ENCODE assay signal across 8 cellular contexts in genomic region chr9:34379334-34380033, GRCh38. TPM values are rescaled to one million over a fixed set of nuclear protein-coding genes. Genes with fewer than 3 reads are reported as not detected.
DNase-seq lines count a peak whose midpoint lies in the region; ATAC-seq and TF ChIP-seq lines count a peak whose summit lies in the region.

No MANE protein-coding gene starts in this region.

- TF ChIP-seq CTCF in right atrium auricular region (IDR thresholded peaks at IDR 0.05): peak; percentile 96 to 100
- TF ChIP-seq CTCF in prostate gland (IDR thresholded peaks at IDR 0.05): peak; percentile 91 to 95 (median 93)
- TF ChIP-seq CTCF in upper lobe of right lung (IDR thresholded peaks at IDR 0.05): peak; percentile 99

- H3K4me1 ChIP-seq in right atrium auricular region (peaks cover 0 to 45% of the 10 kb centered on the region in 2 donors), prostate gland (replicated peaks) (peaks cover 7% of the 10 kb centered on the region), upper lobe of right lung (peaks cover 22% of the 10 kb centered on the region)

- ATAC-seq in GM21423 (IDR thresholded peaks at IDR 0.05; ENCODE audit: unreplicated experiment) (peak; percentile 33), upper lobe of right lung (peak; percentile 75)

- no peak for TF ChIP-seq POLR2A in prostate gland (IDR thresholded peaks at IDR 0.05)

- H3K36me3 ChIP-seq in right atrium auricular region (no peaks in the 10 kb centered on the region), prostate gland (no peaks in the 10 kb centered on the region), upper lobe of right lung (no peaks in the 10 kb centered on the region)

- WGBS in prostate gland: 7% methylated on average over 35 of the region's 35 CpGs

- no peaks in the 10 kb centered on the region for H3K9me3 ChIP-seq in right atrium auricular region
- H3K9me3 ChIP-seq in prostate gland: no peaks in the 10 kb centered on the region
- no peaks in the 10 kb centered on the region for H3K9me3 ChIP-seq in upper lobe of right lung

- DNase-seq in AML-193 (lab: John Stamatoyannopoulos, UW): peak; percentile 68 to 88
- peak; percentile 81 for DNase-seq in NCI-H1105 treated with DMSO at 0.1 percent for 48 hours (lab: John Stamatoyannopoulos, UW)
- DNase-seq in T-helper 1 cell: peak; percentile 73 to 91 (median 86)
- DNase-seq in amygdala (lab: John Stamatoyannopoulos, UW): peak in 52 of 56 donors; percentile 17 to 88 (median 66)
- DNase-seq in right atrium auricular region (ENCODE audit: low spot score): peak; percentile 91
- peak; percentile 78 for DNase-seq in prostate gland (ENCODE audit: low spot score)
- peak; percentile 93 for DNase-seq in upper lobe of right lung

- H3K27ac ChIP-seq in right atrium auricular region: peak overlapping the region in 1 of 2 donors; percentile 86
- peak overlapping the region; percentile 36 to 53 for H3K27ac ChIP-seq in prostate gland
- no peak overlapping the region for H3K27ac ChIP-seq in upper lobe of right lung

- H3K27me3 ChIP-seq in right atrium auricular region: no peaks in the 10 kb centered on the region
- no peaks in the 10 kb centered on the region for H3K27me3 ChIP-seq in prostate gland (replicated peaks; ENCODE audit: insufficient read depth)
- no peaks in the 10 kb centered on the region for H3K27me3 ChIP-seq in upper lobe of right lung

- peak overlapping the region; percentile 7 to 63 for H3K4me3 ChIP-seq in right atrium auricular region
- peak overlapping the region; percentile 24 to 25 for H3K4me3 ChIP-seq in prostate gland
- peak overlapping the region; percentile 66 for H3K4me3 ChIP-seq in upper lobe of right lung

- intact Hi-C loops in prostate gland (cut with DNase I): loop anchor here (2.0 to 5.0 kb wide), 2 partner anchors 47 to 127 kb away; no protein-coding TSS in a partner anchor
- intact Hi-C loops in upper lobe of right lung (cut with DNase I): no loop called here

RNA-seq across cellular contexts. Expression of gene MYORG, which starts 2.8 kb away (rescaled TPM):
- 1 to 10 TPM; 5.4 to 7.4 TPM for total RNA-seq in right atrium auricular region
- 1 to 10 TPM; 3.4 to 9.0 TPM for total RNA-seq in prostate gland
- 6.9 TPM for total RNA-seq in upper lobe of right lung

RNA-seq across cellular contexts. Expression of gene NUDT2, which starts 50.1 kb away (rescaled TPM):
- total RNA-seq in right atrium auricular region (10 to 100 TPM; 17.6 to 25.3 TPM), prostate gland (10 to 100 TPM; 18.0 to 45.8 TPM), upper lobe of right lung (11.5 TPM)

RNA-seq across cellular contexts. Expression of gene KIF24, which starts 50.4 kb away (rescaled TPM):
- under 1 TPM; 0.43 to 0.52 TPM for total RNA-seq in right atrium auricular region
- 1 to 10 TPM; 1.7 to 7.3 TPM for total RNA-seq in prostate gland
- total RNA-seq in upper lobe of right lung: 0.46 TPM
